Comparison of ENCODE assay signal across 29 cellular contexts in genomic region chr2:15584316-15584715, GRCh38.
"Had no signal": no experiment of that assay in that cellular context is flagged by ENCODE, and none has a peak within 500 bp of the region (broad histone marks: within the 10 kb centered on the region; RNA-seq: fewer than 3 reads in every experiment).

No MANE protein-coding gene starts in this region.

- H3K9me3 Mint-ChIP-seq: stimulated activated effector memory CD8-positive, alpha-beta T cell treated with anti-CD3 and anti-CD28 coated beads, Interleukin-12 subunit alpha, Interleukin-12 subunit beta, amount 100 ng/mL, for 72 hours; stimulated activated memory B cell treated with anti-CD40 and anti-IgM and Interleukin-4, amounts not matched to agents 10 μg/mL and 1 μg/mL and 100 μg/mL, for 72 hours; stimulated activated naive B cell treated with anti-CD40 and anti-IgM and Interleukin-4, amounts not matched to agents 10 μg/mL and 1 μg/mL and 100 μg/mL, for 72 hours; stimulated activated naive CD8-positive, alpha-beta T cell treated with anti-CD3 and anti-CD28 coated beads, Interleukin-15, amount 100 ng/mL, for 72 hours; stimulated activated naive CD8-positive, alpha-beta T cell treated with anti-CD3 and anti-CD28 coated beads, Interleukin-15, Interleukin-2, amounts not matched to agents 100 ng/mL and 50 ng/mL, for 24 hours; type B pancreatic cell had no signal

- H3K4me3 ChIP-seq: stomach, suprapubic skin, testis, thoracic aorta, thyroid gland, tibial artery, tibial nerve, transverse colon, upper lobe of left lung, upper lobe of right lung, uterus, vagina had no signal

- H3K4me1 ChIP-seq: stomach, suprapubic skin, testis, thyroid gland, tibial artery, tibial nerve, transverse colon, upper lobe of left lung, upper lobe of right lung, uterus, vagina had no signal

- H3K27me3 Mint-ChIP-seq: stimulated activated memory B cell treated with anti-CD40 and anti-IgM and Interleukin-4, amounts not matched to agents 10 μg/mL and 1 μg/mL and 100 μg/mL, for 72 hours; stimulated activated naive CD8-positive, alpha-beta T cell treated with anti-CD3 and anti-CD28 coated beads, Interleukin-15, amount 100 ng/mL, for 72 hours; stimulated activated naive CD8-positive, alpha-beta T cell treated with anti-CD3 and anti-CD28 coated beads, Interleukin-15, Interleukin-2, amounts not matched to agents 100 ng/mL and 50 ng/mL, for 24 hours had no signal

- DNase-seq: stimulated activated CD4-positive, alpha-beta T cell treated with anti-CD3 and anti-CD28 coated beads, Interleukin-2, amount 100 ng/mL, for 48 hours; stimulated activated CD4-positive, alpha-beta T cell treated with anti-CD3 and anti-CD28 coated beads, Interleukin-4, amount 100 ng/mL, for 1 hour; stimulated activated CD4-positive, alpha-beta T cell treated with anti-CD3 and anti-CD28 coated beads, Interleukin-4, amount 100 ng/mL, for 24 hours; stimulated activated CD4-positive, alpha-beta T cell treated with anti-CD3 and anti-CD28 coated beads, Interleukin-4, amount 100 ng/mL, for 4 hours; stimulated activated CD8-positive, alpha-beta memory T cell treated with anti-CD3 and anti-CD28 coated beads, Interleukin-4, amount 100 ng/mL, for 48 hours; stimulated activated naive B cell treated with anti-CD40 and anti-IgM and Interleukin-4, amounts not matched to agents 10 μg/mL and 1 μg/mL and 100 μg/mL, for 72 hours; stimulated activated naive CD4-positive, alpha-beta T cell; stimulated activated naive CD4-positive, alpha-beta T cell treated with Interleukin-2 at 50 U/mL for 16 hours; stimulated activated naive CD8-positive, alpha-beta T cell treated with anti-CD3 and anti-CD28 coated beads, Interleukin-15, amount 100 ng/mL, for 72 hours; stimulated activated naive CD8-positive, alpha-beta T cell treated with anti-CD3 and anti-CD28 coated beads, Interleukin-15, Interleukin-2, amounts not matched to agents 100 U/mL and 50 U/mL, for 24 hours; stomach; substantia nigra; testis; thyroid gland; tibial artery; transverse colon; trophoblast cell; upper lobe of left lung; upper lobe of right lung; uterus had no signal

- FAIRE-seq: urothelium cell line had no signal

- ATAC-seq: stimulated activated effector memory CD8-positive, alpha-beta T cell treated with anti-CD3 and anti-CD28 coated beads, Interleukin-12 subunit alpha, Interleukin-12 subunit beta, amount 100 ng/mL, for 72 hours; stimulated activated memory B cell treated with anti-CD40 and anti-IgM and Interleukin-4, amounts not matched to agents 10 μg/mL and 1 μg/mL and 100 μg/mL, for 72 hours; stimulated activated naive B cell treated with anti-CD40 and anti-IgM and Interleukin-4, amounts not matched to agents 10 μg/mL and 1 μg/mL and 100 μg/mL, for 72 hours; stimulated activated naive CD8-positive, alpha-beta T cell treated with anti-CD3 and anti-CD28 coated beads, Interleukin-15, amount 100 ng/mL, for 72 hours; stimulated activated naive CD8-positive, alpha-beta T cell treated with anti-CD3 and anti-CD28 coated beads, Interleukin-15, Interleukin-2, amounts not matched to agents 100 U/mL and 50 U/mL, for 24 hours; upper lobe of right lung had no signal

- H3K27ac ChIP-seq: stomach, suprapubic skin, testis, thoracic aorta, thyroid gland, tibial artery, tibial nerve, transverse colon, upper lobe of left lung, upper lobe of right lung, uterus, vagina had no signal

- H3K4me1 Mint-ChIP-seq: stimulated activated effector memory CD8-positive, alpha-beta T cell treated with anti-CD3 and anti-CD28 coated beads, Interleukin-12 subunit alpha, Interleukin-12 subunit beta, amount 100 ng/mL, for 72 hours; stimulated activated naive CD8-positive, alpha-beta T cell treated with anti-CD3 and anti-CD28 coated beads, Interleukin-15, amount 100 ng/mL, for 72 hours had no signal

- H3K36me3 ChIP-seq: stomach, suprapubic skin, thoracic aorta, thyroid gland, tibial artery, tibial nerve, transverse colon, upper lobe of left lung, upper lobe of right lung, uterus, vagina had no signal

- H3K4me3 Mint-ChIP-seq: stimulated activated effector memory CD8-positive, alpha-beta T cell treated with anti-CD3 and anti-CD28 coated beads, Interleukin-12 subunit alpha, Interleukin-12 subunit beta, amount 100 ng/mL, for 72 hours; stimulated activated memory B cell treated with anti-CD40 and anti-IgM and Interleukin-4, amounts not matched to agents 10 μg/mL and 1 μg/mL and 100 μg/mL, for 72 hours; stimulated activated naive B cell treated with anti-CD40 and anti-IgM and Interleukin-4, amounts not matched to agents 10 μg/mL and 1 μg/mL and 100 μg/mL, for 72 hours; stimulated activated naive CD8-positive, alpha-beta T cell treated with anti-CD3 and anti-CD28 coated beads, Interleukin-15, amount 100 ng/mL, for 72 hours; stimulated activated naive CD8-positive, alpha-beta T cell treated with anti-CD3 and anti-CD28 coated beads, Interleukin-15, Interleukin-2, amounts not matched to agents 100 ng/mL and 50 ng/mL, for 24 hours; type B pancreatic cell had no signal

- H3K36me3 Mint-ChIP-seq: stimulated activated effector memory CD8-positive, alpha-beta T cell treated with anti-CD3 and anti-CD28 coated beads, Interleukin-12 subunit alpha, Interleukin-12 subunit beta, amount 100 ng/mL, for 72 hours; stimulated activated memory B cell treated with anti-CD40 and anti-IgM and Interleukin-4, amounts not matched to agents 10 μg/mL and 1 μg/mL and 100 μg/mL, for 72 hours; type B pancreatic cell had no signal

- H3K9me3 ChIP-seq: stomach, suprapubic skin, testis, thoracic aorta, thyroid gland, tibial artery, tibial nerve, transverse colon, upper lobe of left lung, upper lobe of right lung, uterus, vagina had no signal

- H3K27me3 ChIP-seq: stomach, suprapubic skin, testis, thyroid gland, tibial nerve, transverse colon, upper lobe of left lung, upper lobe of right lung, uterus, vagina had no signal

- H3K27ac Mint-ChIP-seq: stimulated activated effector memory CD8-positive, alpha-beta T cell treated with anti-CD3 and anti-CD28 coated beads, Interleukin-12 subunit alpha, Interleukin-12 subunit beta, amount 100 ng/mL, for 72 hours; stimulated activated memory B cell treated with anti-CD40 and anti-IgM and Interleukin-4, amounts not matched to agents 10 μg/mL and 1 μg/mL and 100 μg/mL, for 72 hours; stimulated activated naive B cell treated with anti-CD40 and anti-IgM and Interleukin-4, amounts not matched to agents 10 μg/mL and 1 μg/mL and 100 μg/mL, for 72 hours; stimulated activated naive CD8-positive, alpha-beta T cell treated with anti-CD3 and anti-CD28 coated beads, Interleukin-15, amount 100 ng/mL, for 72 hours; stimulated activated naive CD8-positive, alpha-beta T cell treated with anti-CD3 and anti-CD28 coated beads, Interleukin-15, Interleukin-2, amounts not matched to agents 100 ng/mL and 50 ng/mL, for 24 hours; type B pancreatic cell had no signal
